ENCODE assay signal across 8 cellular contexts in genomic region chr13:108508263-108508662, GRCh38.
A peak's percentile ranks its signal among the peaks of the same experiment; 100 is the strongest.
DNase-seq lines count a peak whose midpoint lies in the region; ATAC-seq, FAIRE-seq and TF ChIP-seq lines count a peak whose summit lies in the region.

No MANE protein-coding gene starts in this region.

- DNase-seq in CD4-positive, CD25-positive, alpha-beta regulatory T cell, result peak in 2 of 3 donors; percentile 27 to 41
- no peak for DNase-seq in HFF-Myc (ENCODE audit: extremely low read depth, low read depth)
- no peak for DNase-seq in WTC11 (ENCODE audit: low spot score)
- DNase-seq in HepG2 (ENCODE audit: low spot score), result peak; percentile 2
- DNase-seq in NOMO-1 (lab: John Stamatoyannopoulos, UW; ENCODE audit: unreplicated experiment in 2 of 2), result no peak
- DNase-seq in NCI-H1930 (lab: John Stamatoyannopoulos, UW), result no peak

- H3K79me2 ChIP-seq in HepG2 (ENCODE audit: insufficient read depth, low read length), result no peaks in the 10 kb centered on the region

- CTCF ChIA-PET in WTC11 (lab: Charles Lee) (interaction anchor here (0.7 to 2.3 kb wide), 7 partner anchors 152 to 192 kb away, joined by 3 to 16 read pairs (median 3); no protein-coding TSS in a partner anchor), HepG2 (lab: Yijun Ruan, JAX; ENCODE audit: low intra/inter-chr PET ratio, low total read pairs) (interaction anchor here (1.8 kb wide), 1 partner anchor 186 kb away, joined by 6 read pairs; no protein-coding TSS in a partner anchor)

- in situ Hi-C loops in HepG2 (cut with HindIII; ENCODE audit: extremely low pct_ligation_motif_present, low pct_unique_long_range_greater_than_20kb), result no loop called here

- intact Hi-C loops in HepG2 (cut with micrococcal nuclease; ENCODE audit: unreplicated experiment), result loop anchor here (5.0 kb wide), 3 partner anchors 166 to 281 kb away; no protein-coding TSS in a partner anchor

- H3K9me3 Mint-ChIP-seq in CD4-positive, CD25-positive, alpha-beta regulatory T cell, result peaks cover 0 to 14% (median 2%) of the 10 kb centered on the region in 7 donors
- peaks cover 12% of the 10 kb centered on the region; the same call in 1 of the 2 replicates for H3K9me3 Mint-ChIP-seq in WTC11

- no peaks in the 10 kb centered on the region for H3K27me3 ChIP-seq in CD4-positive, CD25-positive, alpha-beta regulatory T cell (ENCODE audit: control insufficient read depth, insufficient read depth, low read length)
- H3K27me3 ChIP-seq in HepG2 (ENCODE audit: control insufficient read depth in 1 of 2, insufficient read depth in 2 of 2, low read length in 2 of 2), result no peaks in the 10 kb centered on the region

- no peak overlapping the region for H3K4me2 ChIP-seq in HepG2 (ENCODE audit: low read depth, low read length)

- H3K27ac Mint-ChIP-seq in CD4-positive, CD25-positive, alpha-beta regulatory T cell, result no peak overlapping the region
- H3K27ac Mint-ChIP-seq in WTC11, result no peak overlapping the region; the same call in 1 of the 2 replicates

- POLR2A ChIA-PET in WTC11 (lab: Charles Lee), result interaction anchor here (1.0 kb wide), 1 partner anchor 1373 kb away, joined by 3 read pairs; no protein-coding TSS in a partner anchor
- POLR2A ChIA-PET in HepG2 (lab: Yijun Ruan, JAX), result no interaction called here

- H3K27ac ChIP-seq in CD4-positive, CD25-positive, alpha-beta regulatory T cell (ENCODE audit: insufficient read depth, low read length, poor library complexity, severe bottlenecking), result no peak overlapping the region
- H3K27ac ChIP-seq in HepG2 (ENCODE audit: extremely low read length, insufficient read depth, low read length), result no peak overlapping the region

- no peak overlapping the region for H3K4me3 Mint-ChIP-seq in CD4-positive, CD25-positive, alpha-beta regulatory T cell
- no peak overlapping the region for H3K4me3 Mint-ChIP-seq in WTC11

- no peak for ATAC-seq in CD4-positive, CD25-positive, alpha-beta regulatory T cell (ENCODE audit: low read depth in 2 of 2)
- ATAC-seq in WTC11 (peak; percentile 86), HepG2 (peak; percentile 42; the same call in 1 of the 3 replicates), HG03097 (IDR thresholded peaks at IDR 0.05; ENCODE audit: low FRiP score, unreplicated experiment) (no peak), HG03565 (IDR thresholded peaks at IDR 0.05; ENCODE audit: unreplicated experiment) (no peak)

- no peak for TF ChIP-seq POLR2A in HepG2 (IDR thresholded peaks at IDR 0.05; ENCODE audit: insufficient read depth in 1 of 2, low read depth in 2 of 2, low read length in 2 of 2)

- peaks cover 0 to 4% (median 0%) of the 10 kb centered on the region in 4 donors for H3K4me1 Mint-ChIP-seq in CD4-positive, CD25-positive, alpha-beta regulatory T cell
- H3K4me1 Mint-ChIP-seq in WTC11, result peaks cover 10% of the 10 kb centered on the region

- peaks cover 9% of the 10 kb centered on the region for H3K27me3 Mint-ChIP-seq in CD4-positive, CD25-positive, alpha-beta regulatory T cell
- no peaks in the 10 kb centered on the region for H3K27me3 Mint-ChIP-seq in WTC11 (ENCODE audit: low read depth)

- WGBS in HepG2 (ENCODE audit: low lambda C conversion rate), result 4% methylated on average over 1 of the region's 1 CpG

- no peaks in the 10 kb centered on the region for H3K9me3 ChIP-seq in CD4-positive, CD25-positive, alpha-beta regulatory T cell (ENCODE audit: control insufficient read depth in 2 of 2, low read length in 2 of 2)
- no peaks in the 10 kb centered on the region for H3K9me3 ChIP-seq in HepG2 (ENCODE audit: low read length)

- TF ChIP-seq RAD21 in HepG2 (CRISPR knock-in tag; IDR thresholded peaks at IDR 0.05), result no peak

- TF ChIP-seq EP300 in HepG2 (IDR thresholded peaks at IDR 0.05; ENCODE audit: low read depth in 2 of 2, low read length in 2 of 2) (no peak), HepG2 (CRISPR knock-in tag; IDR thresholded peaks at IDR 0.05; ENCODE audit: borderline replicate concordance) (no peak)

- no TSS peak for BruUV-seq in HepG2 (replicated peaks; lab: Mats Ljungman, UMichigan)

- H4K20me1 ChIP-seq in HepG2 (ENCODE audit: insufficient read depth, low read length), result no peaks in the 10 kb centered on the region

- no peaks in the 10 kb centered on the region for H3K4me1 ChIP-seq in CD4-positive, CD25-positive, alpha-beta regulatory T cell (ENCODE audit: control insufficient read depth, insufficient read depth, low read length, poor library complexity, severe bottlenecking)
- H3K4me1 ChIP-seq in HepG2 (ENCODE audit: insufficient read depth, low read length), result no peaks in the 10 kb centered on the region

- peak; percentile 41 for TF ChIP-seq CTCF in HFF-Myc (IDR thresholded peaks at IDR 0.05; ENCODE audit: low read depth, low read length, missing control alignments)
- TF ChIP-seq CTCF in WTC11 (IDR thresholded peaks at IDR 0.05), result peak; percentile 34; the same call in 1 of the 2 replicates
- peak; percentile 29; the same call in 1 of the 2 replicates for TF ChIP-seq CTCF in HepG2 (CRISPR knock-in tag; IDR thresholded peaks at IDR 0.05)

- no peaks in the 10 kb centered on the region for H3K36me3 Mint-ChIP-seq in CD4-positive, CD25-positive, alpha-beta regulatory T cell
- H3K36me3 Mint-ChIP-seq in WTC11, result no peaks in the 10 kb centered on the region; the same call in 1 of the 2 replicates

- no peak for FAIRE-seq in HepG2 (lab: Jason Lieb, UNC)

- no peaks in the 10 kb centered on the region for H3K36me3 ChIP-seq in CD4-positive, CD25-positive, alpha-beta regulatory T cell (ENCODE audit: control insufficient read depth, insufficient read depth, low read length)
- no peaks in the 10 kb centered on the region for H3K36me3 ChIP-seq in HepG2 (replicated peaks in 1 of 2; ENCODE audit: control insufficient read depth in 1 of 2, insufficient read depth in 2 of 2, low read length in 2 of 2)

- H3K4me3 ChIP-seq in CD4-positive, CD25-positive, alpha-beta regulatory T cell (ENCODE audit: low read depth, low read length), result no peak overlapping the region
- H3K4me3 ChIP-seq in HFF-Myc (replicated peaks; ENCODE audit: low read depth, low read length) (no peak overlapping the region), HepG2 (replicated peaks in 1 of 3; ENCODE audit: insufficient read depth in 1 of 3, low read depth in 2 of 3, low read length in 3 of 3) (no peak overlapping the region)

- no peak overlapping the region for H3K9ac ChIP-seq in HepG2 (ENCODE audit: insufficient read depth, low read depth, low read length)

- no peak overlapping the region for H2AFZ ChIP-seq in HepG2 (ENCODE audit: low read length)

TF ChIP-seq in WTC11, 78 proteins besides CTCF, POLR2A, EP300 and RAD21 (continues in another document):
- no peak for TF ChIP-seq ERG (CRISPR knock-in tag; IDR thresholded peaks at IDR 0.05)
- TF ChIP-seq ESRRA (CRISPR knock-in tag; IDR thresholded peaks at IDR 0.05; ENCODE audit: borderline replicate concordance), result no peak
- no peak for TF ChIP-seq RELA (CRISPR knock-in tag; IDR thresholded peaks at IDR 0.05; ENCODE audit: borderline replicate concordance)
- no peak for TF ChIP-seq SMAD3 (CRISPR knock-in tag; IDR thresholded peaks at IDR 0.05; ENCODE audit: borderline replicate concordance)
- TF ChIP-seq E2F1 (CRISPR knock-in tag; IDR thresholded peaks at IDR 0.05), result no peak

TF ChIP-seq in HepG2, 621 proteins besides CTCF, POLR2A, EP300 and RAD21 (continues in another document):
- no peak for TF ChIP-seq JARID2 (CRISPR knock-in tag; IDR thresholded peaks at IDR 0.05; ENCODE audit: insufficient replicate concordance)
- no peak for TF ChIP-seq RXRB (CRISPR knock-in tag; IDR thresholded peaks at IDR 0.05; ENCODE audit: borderline replicate concordance)
- no peak for TF ChIP-seq ZMAT5 (CRISPR knock-in tag; IDR thresholded peaks at IDR 0.05; ENCODE audit: borderline replicate concordance, low read depth)
- no peak for TF ChIP-seq GLMP (CRISPR knock-in tag; IDR thresholded peaks at IDR 0.05; ENCODE audit: borderline replicate concordance)
- no peak for TF ChIP-seq MAZ (IDR thresholded peaks at IDR 0.05; ENCODE audit: borderline replicate concordance, low read depth, low read length)
- TF ChIP-seq MAZ (CRISPR knock-in tag; IDR thresholded peaks at IDR 0.05; ENCODE audit: low read depth), result no peak
- no peak for TF ChIP-seq GFI1 (CRISPR knock-in tag; IDR thresholded peaks at IDR 0.05; ENCODE audit: borderline replicate concordance)
- TF ChIP-seq ZNF143 (CRISPR knock-in tag; IDR thresholded peaks at IDR 0.05), result no peak
- no peak for TF ChIP-seq THAP9 (CRISPR knock-in tag; IDR thresholded peaks at IDR 0.05; ENCODE audit: borderline replicate concordance)
- TF ChIP-seq ZNF792 (CRISPR knock-in tag; IDR thresholded peaks at IDR 0.05), result no peak
- no peak for TF ChIP-seq ZNF672 (CRISPR knock-in tag; IDR thresholded peaks at IDR 0.05)
- no peak for TF ChIP-seq TMF1 (CRISPR knock-in tag; IDR thresholded peaks at IDR 0.05; ENCODE audit: low read depth)

Comparison
In these comparisons a context has a peak if more than half of its experiments do, and no peak if none do; other contexts are left out.
1. ATAC-seq: peak in WTC11 (single experiment) and HepG2 (single experiment); none in CD4-positive, CD25-positive, alpha-beta regulatory T cell (0 of 2), HG03097 (single experiment) and HG03565 (single experiment).
2. DNase-seq: peak in CD4-positive, CD25-positive, alpha-beta regulatory T cell (2 of 3) and HepG2 (single experiment); none in HFF-Myc (single experiment), WTC11 (single experiment), NOMO-1 (0 of 2) and NCI-H1930 (0 of 2).
3. Peak in every context shown above with its lines, with median percentiles within 50 percentile points of each other: CTCF ChIP-seq.